ENCODE assay signal across 29 cellular contexts in genomic region chr15:96073908-96074307, GRCh38.
"Had no signal": no experiment of that assay in that cellular context is flagged by ENCODE, and none has a peak within 500 bp of the region (broad histone marks: within the 10 kb centered on the region; RNA-seq: fewer than 3 reads in every experiment).

No MANE protein-coding gene starts in this region.

- H3K4me1 ChIP-seq: adrenal gland, ascending aorta, breast epithelium, colonic mucosa had no signal

- DNase-seq: activated B cell treated with CpG ODN at 0.5 μM for 24 hours; activated CD4-positive, alpha-beta memory T cell treated with anti-CD3 and anti-CD28 coated beads for 36 hours; activated CD4-positive, alpha-beta T cell treated with anti-CD3 and anti-CD28 coated beads for 48 hours; activated CD4-positive, alpha-beta T cell treated with anti-CD3 and anti-CD28 coated beads, Interleukin-2, amount 50 U/mL, for 1 hour; activated CD8-positive, alpha-beta memory T cell treated with anti-CD3 and anti-CD28 coated beads, Interleukin-2, amount 10 ng/mL, durations not matched to agents 7 days and 5 days; activated CD8-positive, alpha-beta memory T cell treated with anti-CD3 and anti-CD28 coated beads, Interleukin-2, amount 50 U/mL, for 4 hours; activated CD8-positive, alpha-beta T cell treated with anti-CD3 and anti-CD28 coated beads, Interleukin-2, amount 10 ng/mL, durations not matched to agents 7 days and 5 days; activated effector memory CD4-positive, alpha-beta T cell treated with anti-CD3 and anti-CD28 coated beads, Interleukin-2, amount 50 U/mL, for 16 hours; activated naive CD4-positive, alpha-beta T cell treated with anti-CD3 and anti-CD28 coated beads for 36 hours; activated naive CD8-positive, alpha-beta T cell treated with anti-CD3 and anti-CD28 coated beads for 36 hours; activated naive CD8-positive, alpha-beta T cell treated with anti-CD3 and anti-CD28 coated beads, Interleukin-2, amount 50 U/mL, for 24 hours; activated T-cell treated with anti-CD3 and anti-CD28 coated beads, Interleukin-2, amount 50 U/mL, for 1 hour; activated T-cell treated with anti-CD3 and anti-CD28 coated beads, Interleukin-2, amount 50 U/mL, for 48 hours; adrenal gland; central memory CD4-positive, alpha-beta T cell; cerebellar nuclear complex; colonic mucosa; effector CD8-positive, alpha-beta T cell; foreskin fibroblast; head of caudate nucleus; hypothalamus; T1000; WERI-Rb-1 had no signal

- H3K27me3 ChIP-seq: adrenal gland, ascending aorta, breast epithelium, colonic mucosa had no signal

- H3K27ac ChIP-seq: adrenal gland, ascending aorta, breast epithelium, cardiac muscle cell, colonic mucosa, WERI-Rb-1 had no signal

- ATAC-seq: activated CD4-positive, CD25-positive, alpha-beta regulatory T cell treated with anti-CD3 and anti-CD28 coated beads, Interleukin-2, amount 50 U/mL, for 24 hours; activated CD8-positive, alpha-beta memory T cell treated with anti-CD3 and anti-CD28 coated beads, Interleukin-2, amount 10 ng/mL, durations not matched to agents 7 days and 5 days; activated CD8-positive, alpha-beta T cell treated with anti-CD3 and anti-CD28 coated beads, Interleukin-2, amount 10 ng/mL, durations not matched to agents 7 days and 5 days; activated naive CD8-positive, alpha-beta T cell treated with anti-CD3 and anti-CD28 coated beads, Interleukin-2, amount 50 U/mL, for 24 hours; esophagus mucosa had no signal

- H3K9me3 ChIP-seq: adrenal gland, ascending aorta, breast epithelium, colonic mucosa had no signal

- FAIRE-seq: frontal cortex had no signal

- H3K36me3 ChIP-seq: adrenal gland, ascending aorta, breast epithelium, cardiac muscle cell, colonic mucosa, WERI-Rb-1 had no signal

- H3K4me3 ChIP-seq: adrenal gland, ascending aorta, breast epithelium, cardiac muscle cell, colonic mucosa had no signal
